In the genomic region with DNA sequence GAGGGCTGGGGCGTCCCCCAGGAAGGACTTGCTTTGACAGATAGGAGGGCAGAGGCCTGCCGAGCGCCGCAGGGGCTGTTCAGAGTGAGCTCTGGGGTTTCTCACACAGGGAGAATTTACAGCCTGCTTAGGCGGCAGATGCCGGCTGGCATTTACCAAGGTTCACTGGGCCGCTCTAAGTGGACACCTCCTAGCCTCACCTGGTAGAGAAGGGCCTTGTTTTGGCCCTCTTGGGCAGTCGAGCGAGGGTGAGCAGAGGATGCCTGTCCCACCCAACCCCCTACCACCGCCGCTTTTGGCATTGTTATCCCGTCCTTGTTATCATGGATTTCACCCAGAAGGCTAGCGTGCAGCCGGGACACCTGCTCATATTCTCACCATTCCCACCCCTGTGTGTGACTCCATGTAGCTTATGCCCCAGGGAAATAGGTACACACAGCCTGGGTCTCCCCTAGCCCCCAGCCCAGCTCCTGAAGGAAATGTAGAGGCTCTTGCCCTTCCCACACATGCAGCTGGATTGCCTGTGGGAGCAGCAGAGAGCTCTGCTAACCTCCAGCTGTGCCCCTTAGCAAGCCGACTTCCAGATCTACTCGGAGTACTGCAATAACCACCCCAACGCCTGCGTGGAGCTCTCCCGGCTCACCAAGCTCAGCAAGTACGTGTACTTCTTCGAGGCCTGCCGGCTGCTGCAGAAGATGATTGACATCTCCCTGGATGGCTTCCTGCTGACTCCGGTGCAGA, we compare ENCODE assay signal across 9 cellular contexts. TPM values are rescaled to one million over a fixed set of nuclear protein-coding genes. Genes with fewer than 3 reads are reported as not detected.
DNase-seq lines count a peak whose midpoint lies in the region; ATAC-seq lines count a peak whose summit lies in the region.
"Had no signal": no experiment of that assay in that cellular context is flagged by ENCODE, and none has a peak within 500 bp of the region (broad histone marks: within the 10 kb centered on the region; RNA-seq: fewer than 3 reads in every experiment).

No MANE protein-coding gene starts in this region.

- no peaks in the 10 kb centered on the region for H3K9me3 Mint-ChIP-seq in activated T-cell treated with anti-CD3 and anti-CD28 coated beads, Interleukin-2, amount 50 U/mL, for 4 hours

- no peaks in the 10 kb centered on the region for H3K27me3 ChIP-seq in SJCRH30

- H3K4me1 ChIP-seq in SJCRH30, result 0 out of 2 replicates have a peak, but pooled peaks cover 3% of the 10 kb centered on the region

- no peaks in the 10 kb centered on the region for H3K9me3 ChIP-seq in SJCRH30 (replicated peaks)

- H3K36me3 ChIP-seq in SJCRH30, result no peaks in the 10 kb centered on the region

- H3K27ac ChIP-seq in SJCRH30, result no peak overlapping the region

- H3K4me1 Mint-ChIP-seq in activated T-cell treated with anti-CD3 and anti-CD28 coated beads, Interleukin-2, amount 50 U/mL, for 4 hours (ENCODE audit: low read depth), result peaks cover 31% of the 10 kb centered on the region

- H3K27me3 Mint-ChIP-seq in activated T-cell treated with anti-CD3 and anti-CD28 coated beads, Interleukin-2, amount 50 U/mL, for 4 hours (ENCODE audit: low read depth), result peaks cover 15% of the 10 kb centered on the region

- no peaks in the 10 kb centered on the region for H3K36me3 Mint-ChIP-seq in activated T-cell treated with anti-CD3 and anti-CD28 coated beads, Interleukin-2, amount 50 U/mL, for 4 hours (ENCODE audit: insufficient read depth)

- no peak overlapping the region for H3K4me3 ChIP-seq in SJCRH30

- peak; percentile 29 to 32 for ATAC-seq in activated T-cell treated with anti-CD3 and anti-CD28 coated beads, Interleukin-2, amount 50 U/mL, for 4 hours
- ATAC-seq in stimulated activated naive CD8-positive, alpha-beta T cell treated with anti-CD3 and anti-CD28 coated beads, Interleukin-15, Interleukin-2, amounts not matched to agents 100 U/mL and 50 U/mL, for 24 hours, result peak; percentile 10

- peak overlapping the region; percentile 73 for H3K4me3 Mint-ChIP-seq in activated T-cell treated with anti-CD3 and anti-CD28 coated beads, Interleukin-2, amount 50 U/mL, for 4 hours

- no peak for DNase-seq in activated T-cell treated with anti-CD3 and anti-CD28 coated beads, Interleukin-2, amount 50 U/mL, for 4 hours
- DNase-seq in activated T-cell treated with anti-CD3 and anti-CD28 coated beads, Interleukin-2, amount 50 U/mL, for 1 hour, result no peak
- DNase-seq in amniotic epithelial cell (ENCODE audit: low read depth), result peak; percentile 70
- DNase-seq in islet precursor cell, result peak; percentile 61
- no peak for DNase-seq in stimulated activated naive CD8-positive, alpha-beta T cell treated with anti-CD3 and anti-CD28 coated beads, Interleukin-15, Interleukin-2, amounts not matched to agents 100 U/mL and 50 U/mL, for 24 hours
- DNase-seq in HCEC 1CT, result no peak
- no peak for DNase-seq in SJCRH30
- DNase-seq in NK-92 (lab: John Stamatoyannopoulos, UW; ENCODE audit: unreplicated experiment), result no peak
- DNase-seq: cerebellar nuclear complex had no signal

RNA-seq across cellular contexts. Expression of gene FAM168B, which starts 52.4 kb away (rescaled TPM):
- total RNA-seq in activated T-cell treated with anti-CD3 and anti-CD28 coated beads, Interleukin-2, amount 50 U/mL, for 4 hours, result 100 to 1,000 TPM; 101 to 111 (median 107) TPM
- total RNA-seq in SJCRH30 (2014; rRNA removed; shearing (Covaris generic)), result 134 and 146 TPM in 2 replicates

Comparison
In these comparisons a context has a peak if more than half of its experiments do, and no peak if none do; other contexts are left out.
1. DNase-seq: peak in amniotic epithelial cell (single experiment) and islet precursor cell (single experiment); none in activated T-cell treated with anti-CD3 and anti-CD28 coated beads, Interleukin-2, amount 50 U/mL, for 4 hours (single experiment), activated T-cell treated with anti-CD3 and anti-CD28 coated beads, Interleukin-2, amount 50 U/mL, for 1 hour (single experiment), stimulated activated naive CD8-positive, alpha-beta T cell treated with anti-CD3 and anti-CD28 coated beads, Interleukin-15, Interleukin-2, amounts not matched to agents 100 U/mL and 50 U/mL, for 24 hours (single experiment), HCEC 1CT (single experiment), SJCRH30 (0 of 2) and NK-92 (single experiment).